Comparison of ENCODE assay signal across 8 cellular contexts in the genomic region with DNA sequence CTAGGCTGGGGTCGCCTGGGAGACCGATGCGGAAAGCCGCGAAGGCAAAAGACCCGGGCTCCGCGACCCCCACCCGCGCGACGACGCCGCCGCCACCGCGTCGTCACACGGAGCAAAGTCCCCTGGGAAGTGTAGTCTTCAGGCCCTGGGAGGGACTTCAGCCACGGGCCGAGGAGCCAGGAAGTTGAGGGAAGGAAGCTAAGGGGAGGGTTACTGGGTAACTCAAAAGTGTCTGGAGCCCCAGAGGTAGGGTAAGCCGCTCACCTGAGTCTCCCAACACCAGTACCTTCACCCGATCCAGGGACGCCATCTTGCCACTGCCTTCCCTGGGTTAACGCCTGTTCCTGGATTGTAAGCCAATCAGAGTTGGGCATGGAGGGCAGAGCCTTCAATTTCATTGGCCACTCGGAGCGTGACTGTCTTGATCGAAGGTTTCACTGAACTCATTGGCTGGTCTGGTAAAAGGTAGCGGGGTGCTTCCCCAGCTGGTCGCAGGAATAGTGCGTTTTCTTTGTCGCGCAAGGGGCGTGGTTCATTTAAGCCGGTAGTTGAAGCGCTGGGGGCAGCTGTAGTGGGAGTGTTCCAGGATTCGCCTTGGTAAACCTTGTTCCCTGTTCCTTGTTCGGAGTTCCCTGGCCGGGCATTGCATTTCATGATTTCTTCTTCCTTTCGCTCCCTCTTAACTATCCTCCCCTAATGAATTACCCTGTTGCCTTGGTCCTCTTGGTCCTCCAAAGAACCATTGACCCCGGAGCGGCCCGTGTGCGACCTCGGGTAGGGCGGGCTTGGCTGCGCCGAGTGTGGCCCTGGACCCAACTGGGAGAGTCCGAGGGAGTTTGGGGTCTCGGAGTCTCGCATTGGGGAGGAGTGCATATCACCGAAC. TPM values are rescaled to one million over a fixed set of nuclear protein-coding genes. Genes with fewer than 3 reads are reported as not detected.
A peak's percentile ranks its signal among the peaks of the same experiment; 100 is the strongest.
DNase-seq lines count a peak whose midpoint lies in the region; ATAC-seq, FAIRE-seq and TF ChIP-seq lines count a peak whose summit lies in the region.

TSS of gene GTF2E1 (plus strand) at position 547 of the 883 bp plus-strand sequence. CDS start 7,809 bp downstream, outside the sequence.
A gene with protein sequence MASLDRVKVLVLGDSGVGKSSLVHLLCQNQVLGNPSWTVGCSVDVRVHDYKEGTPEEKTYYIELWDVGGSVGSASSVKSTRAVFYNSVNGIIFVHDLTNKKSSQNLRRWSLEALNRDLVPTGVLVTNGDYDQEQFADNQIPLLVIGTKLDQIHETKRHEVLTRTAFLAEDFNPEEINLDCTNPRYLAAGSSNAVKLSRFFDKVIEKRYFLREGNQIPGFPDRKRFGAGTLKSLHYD (minus strand): TSS at position 319 of the 883 bp plus-strand sequence. CDS start 9 bp downstream, at position 310.

- H3K27me3 ChIP-seq in Loucy (ENCODE audit: insufficient read depth, low read length, poor library complexity, severe bottlenecking) = no peaks in the 10 kb centered on the region

- peak; percentile 100 for DNase-seq in EL
- DNase-seq in H54 (ENCODE audit: insufficient read length, low spot score) = peak; percentile 90
- peak; percentile 91 for DNase-seq in activated T-helper 9 cell treated with anti-CD3 and anti-CD28 coated beads, Interleukin-2, amount 50 U/mL, for 16 hours (ENCODE audit: low read depth)
- DNase-seq in fibroblast of peridontal ligament (ENCODE audit: extremely low read depth) = peak; percentile 100
- peak; percentile 97 for DNase-seq in natural killer cell
- DNase-seq in stimulated activated naive CD4-positive, alpha-beta T cell treated with Interleukin-2 at 50 U/mL for 16 hours (lab: John Stamatoyannopoulos, UW) = peak; percentile 95

- H3K4me1 ChIP-seq in Loucy (ENCODE audit: insufficient read depth, low read length, poor library complexity, severe bottlenecking) = peaks cover 22% of the 10 kb centered on the region

- H3K4me3 Mint-ChIP-seq in natural killer cell = peak within 1 kb of the TSS; percentile 95

- peak within 1 kb of the TSS; percentile 81 for H3K9ac ChIP-seq in Loucy (ENCODE audit: low read depth, low read length, poor library complexity, severe bottlenecking)

- H3K9me3 Mint-ChIP-seq in natural killer cell = no peaks in the 10 kb centered on the region

- no peaks in the 10 kb centered on the region for H3K36me3 Mint-ChIP-seq in natural killer cell

- ATAC-seq in natural killer cell = peak; percentile 94 to 99 (median 96)

- H3K9me3 ChIP-seq in Loucy (ENCODE audit: insufficient read depth, low read depth, low read length) = no peaks in the 10 kb centered on the region; the same call in 1 of the 2 replicates

- peak; percentile 99 for FAIRE-seq in H54 (lab: Jason Lieb, UNC)

- peaks cover 44% of the 10 kb centered on the region for H3K79me2 ChIP-seq in Loucy (ENCODE audit: insufficient read depth, low read length)

- no peak for TF ChIP-seq CTCF in Loucy (conservative IDR thresholded peaks at IDR 0.05; ENCODE audit: low read length)
- no peak for TF ChIP-seq CTCF in natural killer cell (IDR thresholded peaks at IDR 0.05)

- no peaks in the 10 kb centered on the region for H3K27me3 Mint-ChIP-seq in natural killer cell (ENCODE audit: low read depth in 2 of 2)

- H3F3A ChIP-seq in Loucy (ENCODE audit: low read depth) = no peaks in the 10 kb centered on the region

- no peaks in the 10 kb centered on the region for H3K9me2 ChIP-seq in Loucy (replicated peaks; ENCODE audit: low read depth, low read length)

- H3K27ac Mint-ChIP-seq in natural killer cell = peak within 1 kb of the TSS; percentile 97 to 99

- peaks cover 34 to 41% of the 10 kb centered on the region in 2 donors for H3K4me1 Mint-ChIP-seq in natural killer cell

- peak within 1 kb of the TSS; percentile 88 for H3K4me2 ChIP-seq in Loucy (ENCODE audit: low read depth, low read length, poor library complexity, severe bottlenecking)

- peak within 1 kb of the TSS; percentile 92 for H2AFZ ChIP-seq in Loucy (ENCODE audit: low read length)

- H4K20me1 ChIP-seq in Loucy (ENCODE audit: insufficient read depth, low read length, poor library complexity, severe bottlenecking) = peaks cover 6% of the 10 kb centered on the region

- no peaks in the 10 kb centered on the region for H3K36me3 ChIP-seq in Loucy (ENCODE audit: insufficient read depth, low read length)

- intact Hi-C loops in natural killer cell (cut with micrococcal nuclease) = loop anchor here (1.0 to 5.0 kb wide), 4 partner anchors 146 to 1095 kb away; partner anchors contain the start of genes EAF2, IQCB1 and NDUFB4

- peak within 1 kb of the TSS; percentile 88 for H3K4me3 ChIP-seq in Loucy (ENCODE audit: low read length, poor library complexity, severe bottlenecking)

- TF ChIP-seq POLR2A in H54 (IDR thresholded peaks at IDR 0.05; ENCODE audit: low read depth, low read length) (peak; percentile 54; the same call in 1 of the 2 replicates), Raji (IDR thresholded peaks at IDR 0.05; ENCODE audit: insufficient read depth, low read depth, low read length) (peak; percentile 72)

RNA-seq across cellular contexts. Expression of gene GTF2E1, which starts in this region (rescaled TPM):
- 10 to 100 TPM; 10.9 to 15.7 (median 12.7) TPM for total RNA-seq in natural killer cell

RNA-seq across cellular contexts. Expression of the second gene that starts in this region (rescaled TPM):
- 10 to 100 TPM; 11.7 to 18.4 (median 16.7) TPM for total RNA-seq in natural killer cell

Comparison
In these comparisons a context has a peak if more than half of its experiments do, and no peak if none do; other contexts are left out.
1. Peak in every context shown above with its lines: DNase-seq, ATAC-seq and H3K4me3 ChIP-seq.